In the genomic region with DNA sequence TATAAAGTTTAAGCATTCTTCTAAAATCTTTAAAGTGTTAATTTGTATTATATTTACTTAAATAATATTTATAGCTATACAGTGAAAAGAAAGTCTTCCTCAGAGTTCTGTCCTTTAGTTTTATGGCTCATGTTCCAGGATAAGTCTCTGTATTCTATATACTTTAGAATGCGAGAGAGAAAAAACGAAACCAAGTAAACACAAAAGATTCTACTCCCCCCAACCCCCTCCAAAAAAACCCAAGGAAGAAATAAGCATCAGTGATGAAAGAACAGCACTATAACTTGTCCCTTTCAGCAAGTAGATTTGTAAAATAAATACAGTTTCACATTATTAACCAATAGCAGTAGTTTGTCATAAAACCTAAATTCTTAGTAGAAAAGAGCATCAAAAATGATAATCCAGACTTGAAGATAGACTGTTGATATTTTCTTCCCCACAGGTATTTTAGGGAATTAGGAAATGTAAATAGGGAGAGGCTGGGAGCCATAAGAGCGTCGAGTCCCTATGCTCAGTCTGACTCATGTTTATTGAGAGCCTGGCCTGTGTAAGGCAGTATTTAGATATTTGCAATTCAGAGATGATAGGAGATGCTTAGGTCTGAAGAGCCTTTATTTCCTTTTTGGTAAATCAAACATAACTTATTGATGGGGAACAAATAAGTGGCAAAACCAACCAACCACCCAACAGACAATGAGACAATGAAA, we compare ENCODE assay signal across 11 cellular contexts. TPM values are rescaled to one million over a fixed set of nuclear protein-coding genes. Genes with fewer than 3 reads are reported as not detected.
A peak's percentile ranks its signal among the peaks of the same experiment; 100 is the strongest.
DNase-seq lines count a peak whose midpoint lies in the region; ATAC-seq and TF ChIP-seq lines count a peak whose summit lies in the region.
"Had no signal": no experiment of that assay in that cellular context is flagged by ENCODE, and none has a peak within 500 bp of the region (broad histone marks: within the 10 kb centered on the region; RNA-seq: fewer than 3 reads in every experiment).

No MANE protein-coding gene starts in this region.

- no peak for TF ChIP-seq CTCF in fibroblast of mammary gland (conservative IDR thresholded peaks at IDR 0.05; ENCODE audit: control insufficient read depth, insufficient read depth, low read depth, low read length)

- H3K4me1 Mint-ChIP-seq in activated CD8-positive, alpha-beta memory T cell treated with anti-CD3 and anti-CD28 coated beads, Interleukin-2, amount 10 ng/mL, durations not matched to agents 7 days and 5 days: peaks cover 47% of the 10 kb centered on the region
- peaks cover 90 to 95% (median 90%) of the 10 kb centered on the region in 3 donors for H3K4me1 Mint-ChIP-seq in T-cell
- peaks cover 15 to 36% of the 10 kb centered on the region in 2 donors for H3K4me1 Mint-ChIP-seq in stimulated activated naive B cell treated with anti-CD40 and anti-IgM and Interleukin-4, amounts not matched to agents 10 μg/mL and 1 μg/mL and 100 μg/mL, for 72 hours

- H3K27ac Mint-ChIP-seq in activated CD8-positive, alpha-beta memory T cell treated with anti-CD3 and anti-CD28 coated beads, Interleukin-2, amount 10 ng/mL, durations not matched to agents 7 days and 5 days: peak overlapping the region; percentile 81
- peak overlapping the region; percentile 91 to 93 for H3K27ac Mint-ChIP-seq in T-cell
- H3K27ac Mint-ChIP-seq in stimulated activated naive B cell treated with anti-CD40 and anti-IgM and Interleukin-4, amounts not matched to agents 10 μg/mL and 1 μg/mL and 100 μg/mL, for 72 hours: no peak overlapping the region

- TF ChIP-seq POLR2A in GM18505 (IDR thresholded peaks at IDR 0.05; ENCODE audit: borderline replicate concordance, extremely low read depth, insufficient read depth, insufficient read length): no peak

- CTCF ChIA-PET in activated CD8-positive, alpha-beta memory T cell treated with anti-CD3 and anti-CD28 coated beads, Interleukin-2, amount 10 ng/mL, durations not matched to agents 7 days and 5 days (lab: Charles Lee): interaction anchor here (0.9 to 2.9 kb wide), 8 partner anchors 10 to 76 kb away, joined by 3 to 15 read pairs (median 4); no protein-coding TSS in a partner anchor
- CTCF ChIA-PET in T-cell (lab: Charles Lee): interaction anchor here (0.5 to 1.8 kb wide), 10 partner anchors 9 to 560 kb away, joined by 3 to 10 read pairs (median 3); no protein-coding TSS in a partner anchor

- peak; percentile 14 for ATAC-seq in activated CD8-positive, alpha-beta memory T cell treated with anti-CD3 and anti-CD28 coated beads, Interleukin-2, amount 10 ng/mL, durations not matched to agents 7 days and 5 days
- peak in 1 of 4 experiments; percentile 31 for ATAC-seq in T-cell (replicated peaks in 1 of 4)
- no peak for ATAC-seq in stimulated activated naive B cell treated with anti-CD40 and anti-IgM and Interleukin-4, amounts not matched to agents 10 μg/mL and 1 μg/mL and 100 μg/mL, for 72 hours (replicated peaks)
- ATAC-seq in GM18505 (IDR thresholded peaks at IDR 0.05; ENCODE audit: unreplicated experiment): no peak

- peaks cover 33% of the 10 kb centered on the region for H3K36me3 Mint-ChIP-seq in activated CD8-positive, alpha-beta memory T cell treated with anti-CD3 and anti-CD28 coated beads, Interleukin-2, amount 10 ng/mL, durations not matched to agents 7 days and 5 days
- peaks cover 36% of the 10 kb centered on the region for H3K36me3 Mint-ChIP-seq in T-cell
- no peaks in the 10 kb centered on the region for H3K36me3 Mint-ChIP-seq in stimulated activated naive B cell treated with anti-CD40 and anti-IgM and Interleukin-4, amounts not matched to agents 10 μg/mL and 1 μg/mL and 100 μg/mL, for 72 hours

- POLR2A ChIA-PET in T-cell (lab: Charles Lee): interaction anchor here (0.6 to 2.3 kb wide), 8 partner anchors 9 to 276 kb away, joined by 3 to 8 read pairs (median 4); a partner anchor contains a TSS

- H3K9me3 Mint-ChIP-seq in activated CD8-positive, alpha-beta memory T cell treated with anti-CD3 and anti-CD28 coated beads, Interleukin-2, amount 10 ng/mL, durations not matched to agents 7 days and 5 days (ENCODE audit: low read depth): no peaks in the 10 kb centered on the region
- no peaks in the 10 kb centered on the region for H3K9me3 Mint-ChIP-seq in T-cell
- no peaks in the 10 kb centered on the region for H3K9me3 Mint-ChIP-seq in stimulated activated naive B cell treated with anti-CD40 and anti-IgM and Interleukin-4, amounts not matched to agents 10 μg/mL and 1 μg/mL and 100 μg/mL, for 72 hours

- H3K4me3 Mint-ChIP-seq in activated CD8-positive, alpha-beta memory T cell treated with anti-CD3 and anti-CD28 coated beads, Interleukin-2, amount 10 ng/mL, durations not matched to agents 7 days and 5 days: peak overlapping the region; percentile 55
- H3K4me3 Mint-ChIP-seq in T-cell: peak overlapping the region; percentile 66 to 68 (median 67)
- H3K4me3 Mint-ChIP-seq in stimulated activated naive B cell treated with anti-CD40 and anti-IgM and Interleukin-4, amounts not matched to agents 10 μg/mL and 1 μg/mL and 100 μg/mL, for 72 hours: peak overlapping the region; percentile 2 to 47

- DNase-seq in activated CD8-positive, alpha-beta memory T cell treated with anti-CD3 and anti-CD28 coated beads, Interleukin-2, amount 10 ng/mL, durations not matched to agents 7 days and 5 days: no peak
- no peak for DNase-seq in activated CD8-positive, alpha-beta memory T cell treated with anti-CD3 and anti-CD28 coated beads for 24 hours
- no peak for DNase-seq in T-cell
- DNase-seq in fibroblast of mammary gland (ENCODE audit: low read depth): peak; percentile 18
- no peak for DNase-seq in stimulated activated naive B cell treated with anti-CD40 and anti-IgM and Interleukin-4, amounts not matched to agents 10 μg/mL and 1 μg/mL and 100 μg/mL, for 72 hours
- DNase-seq in iPS-NIHi11 (ENCODE audit: low spot score): no peak
- DNase-seq in effector CD4-positive, alpha-beta T cell: no peak
- DNase-seq: GOT3, NCI-H187, RPMI8226 had no signal

- H3K4me3 ChIP-seq in fibroblast of mammary gland (ENCODE audit: control insufficient read depth, low read depth, low read length): no peak overlapping the region

- no peaks in the 10 kb centered on the region for H3K27me3 Mint-ChIP-seq in activated CD8-positive, alpha-beta memory T cell treated with anti-CD3 and anti-CD28 coated beads, Interleukin-2, amount 10 ng/mL, durations not matched to agents 7 days and 5 days
- no peaks in the 10 kb centered on the region for H3K27me3 Mint-ChIP-seq in T-cell
- H3K27me3 Mint-ChIP-seq in stimulated activated naive B cell treated with anti-CD40 and anti-IgM and Interleukin-4, amounts not matched to agents 10 μg/mL and 1 μg/mL and 100 μg/mL, for 72 hours: no peaks in the 10 kb centered on the region

RNA-seq across cellular contexts. Expression of a gene that starts 35.5 kb away (rescaled TPM):
- 10 to 100 TPM; 34.2 to 43.1 TPM for total RNA-seq in activated CD8-positive, alpha-beta memory T cell treated with anti-CD3 and anti-CD28 coated beads, Interleukin-2, amount 10 ng/mL, durations not matched to agents 7 days and 5 days
- total RNA-seq in T-cell: 100 to 1,000 TPM in 2 of 5 donors, 10 to 100 TPM in 3; 77.1 to 169 (median 91.6) TPM
